In the genomic region with DNA sequence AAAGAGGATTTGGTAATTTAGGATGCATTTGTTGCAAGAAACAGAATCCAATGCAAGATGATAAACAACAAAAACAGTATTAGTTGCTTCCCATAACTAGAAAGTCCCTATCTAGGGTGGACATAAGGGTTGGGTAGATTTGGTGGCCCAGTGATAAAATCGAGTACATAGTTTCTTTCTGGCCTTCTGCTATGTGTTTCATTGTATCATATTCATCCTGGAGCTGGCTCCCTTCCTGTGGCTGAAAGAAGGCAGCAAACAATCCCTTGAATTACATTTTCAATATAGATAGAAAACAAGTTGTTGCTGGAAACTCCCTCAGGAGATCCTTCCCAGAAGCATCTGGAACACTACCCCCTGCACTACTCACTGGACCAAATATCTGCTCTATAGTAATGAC, we compare ENCODE assay signal across 8 cellular contexts.
"Had no signal": no experiment of that assay in that cellular context is flagged by ENCODE, and none has a peak within 500 bp of the region (broad histone marks: within the 10 kb centered on the region; RNA-seq: fewer than 3 reads in every experiment).

No MANE protein-coding gene starts in this region.

- H3K4me1 ChIP-seq: HAP-1 had no signal

- H3K9me3 ChIP-seq: HAP-1 had no signal

- ATAC-seq: HCT116, K562 had no signal

- H3K4me3 ChIP-seq: GM23248, HAP-1, K562 had no signal

- H3K36me3 ChIP-seq: HAP-1 had no signal

- H3K27ac ChIP-seq: GM23248 had no signal

- DNase-seq: GM23248, GOT3, H7, HFFc6, IMR-90 had no signal
